In genomic region chr17:75803936-75804335, GRCh38 we compare ENCODE assay signal across 6 cellular contexts. TPM values are rescaled to one million over a fixed set of nuclear protein-coding genes. Genes with fewer than 3 reads are reported as not detected.
DNase-seq lines count a peak whose midpoint lies in the region; ATAC-seq and TF ChIP-seq lines count a peak whose summit lies in the region.
"Not testable (repeated sequence)": the region's sequence is repeated elsewhere in the genome, so short reads cannot be mapped to it uniquely, and the experiment has no call there.

No MANE protein-coding gene starts in this region.

- H3K9me3 Mint-ChIP-seq in activated CD4-positive, alpha-beta T cell treated with anti-CD3 and anti-CD28 coated beads, Interleukin-2, amount 10 ng/mL, durations not matched to agents 24 days and 14 days; activated CD8-positive, alpha-beta memory T cell treated with anti-CD3 and anti-CD28 coated beads, Interleukin-2, amount 10 ng/mL, durations not matched to agents 7 days and 5 days (ENCODE audit: low read depth); activated naive CD4-positive, alpha-beta T cell treated with anti-CD3 and anti-CD28 coated beads, Interleukin-2, amount 10 ng/mL, durations not matched to agents 7 days and 5 days; brain: not testable (repeated sequence)

- not testable (repeated sequence) for DNase-seq in activated CD4-positive, alpha-beta T cell treated with anti-CD3 and anti-CD28 coated beads, Interleukin-2, amount 10 ng/mL, durations not matched to agents 24 days and 14 days; activated CD8-positive, alpha-beta memory T cell treated with anti-CD3 and anti-CD28 coated beads, Interleukin-2, amount 10 ng/mL, durations not matched to agents 7 days and 5 days; activated naive CD4-positive, alpha-beta T cell treated with anti-CD3 and anti-CD28 coated beads, Interleukin-2, amount 10 ng/mL, durations not matched to agents 7 days and 5 days
- peak; percentile 1 for DNase-seq in spleen

- TF ChIP-seq CTCF in HEK293 (tag by site-specific recombination; IDR thresholded peaks at IDR 0.05); brain (conservative IDR thresholded peaks at IDR 0.05); spleen (IDR thresholded peaks at IDR 0.05 in 8 of 11, conservative IDR thresholded peaks at IDR 0.05 in 3 of 11): not testable (repeated sequence)

- not testable (repeated sequence) for TF ChIP-seq POLR2A in spleen (IDR thresholded peaks at IDR 0.05)

- 82 to 94% (median 90%) methylated on average over 2 of the region's 2 CpGs for WGBS in spleen, 5 donors

- not testable (repeated sequence) for H3K36me3 Mint-ChIP-seq in activated CD4-positive, alpha-beta T cell treated with anti-CD3 and anti-CD28 coated beads, Interleukin-2, amount 10 ng/mL, durations not matched to agents 24 days and 14 days (ENCODE audit: low read depth); activated CD8-positive, alpha-beta memory T cell treated with anti-CD3 and anti-CD28 coated beads, Interleukin-2, amount 10 ng/mL, durations not matched to agents 7 days and 5 days; activated naive CD4-positive, alpha-beta T cell treated with anti-CD3 and anti-CD28 coated beads, Interleukin-2, amount 10 ng/mL, durations not matched to agents 7 days and 5 days
- peaks cover 20% of the 10 kb centered on the region for H3K36me3 Mint-ChIP-seq in brain

- not testable (repeated sequence) for H3K27me3 Mint-ChIP-seq in activated CD4-positive, alpha-beta T cell treated with anti-CD3 and anti-CD28 coated beads, Interleukin-2, amount 10 ng/mL, durations not matched to agents 24 days and 14 days; activated CD8-positive, alpha-beta memory T cell treated with anti-CD3 and anti-CD28 coated beads, Interleukin-2, amount 10 ng/mL, durations not matched to agents 7 days and 5 days; activated naive CD4-positive, alpha-beta T cell treated with anti-CD3 and anti-CD28 coated beads, Interleukin-2, amount 10 ng/mL, durations not matched to agents 7 days and 5 days; brain

- peaks cover 23 to 34% of the 10 kb centered on the region in 2 experiments; a peak in 2 of 3 replicates for H3K36me3 ChIP-seq in HEK293 (ENCODE audit: control insufficient read depth in 2 of 2, insufficient read depth in 1 of 2, low read length in 2 of 2)
- peaks cover 0 to 43% (median 16%) of the 10 kb centered on the region in 6 donors for H3K36me3 ChIP-seq in spleen

- peaks cover 16% of the 10 kb centered on the region for H3K4me1 Mint-ChIP-seq in activated CD4-positive, alpha-beta T cell treated with anti-CD3 and anti-CD28 coated beads, Interleukin-2, amount 10 ng/mL, durations not matched to agents 24 days and 14 days
- peaks cover 11% of the 10 kb centered on the region for H3K4me1 Mint-ChIP-seq in activated CD8-positive, alpha-beta memory T cell treated with anti-CD3 and anti-CD28 coated beads, Interleukin-2, amount 10 ng/mL, durations not matched to agents 7 days and 5 days
- not testable (repeated sequence) for H3K4me1 Mint-ChIP-seq in activated naive CD4-positive, alpha-beta T cell treated with anti-CD3 and anti-CD28 coated beads, Interleukin-2, amount 10 ng/mL, durations not matched to agents 7 days and 5 days; brain

- not testable (repeated sequence) for H3K9me3 ChIP-seq in HEK293 (ENCODE audit: control insufficient read depth, insufficient read depth, low read depth, low read length); spleen

- not testable (repeated sequence) for H3K4me3 ChIP-seq in HEK293 (ENCODE audit: low read depth, low read length); spleen

- H3K4me3 Mint-ChIP-seq in activated CD4-positive, alpha-beta T cell treated with anti-CD3 and anti-CD28 coated beads, Interleukin-2, amount 10 ng/mL, durations not matched to agents 24 days and 14 days; activated CD8-positive, alpha-beta memory T cell treated with anti-CD3 and anti-CD28 coated beads, Interleukin-2, amount 10 ng/mL, durations not matched to agents 7 days and 5 days; activated naive CD4-positive, alpha-beta T cell treated with anti-CD3 and anti-CD28 coated beads, Interleukin-2, amount 10 ng/mL, durations not matched to agents 7 days and 5 days; brain: not testable (repeated sequence)

- not testable (repeated sequence) for H3K27me3 ChIP-seq in spleen (replicated peaks in 1 of 7)

- peak overlapping the region; percentile 16; the same call in 1 of the 2 replicates for H3K27ac ChIP-seq in HEK293 (ENCODE audit: extremely low read depth, low read depth, low read length)
- not testable (repeated sequence) for H3K27ac ChIP-seq in spleen

- CTCF ChIA-PET in HEK293 (lab: Yijun Ruan, JAX): interaction anchor here (0.7 to 1.8 kb wide), 5 partner anchors 8 to 56 kb away, joined by 3 to 7 read pairs (median 5); no protein-coding TSS in a partner anchor
- CTCF ChIA-PET in activated CD8-positive, alpha-beta memory T cell treated with anti-CD3 and anti-CD28 coated beads, Interleukin-2, amount 10 ng/mL, durations not matched to agents 7 days and 5 days (lab: Charles Lee): interaction anchor here (0.6 to 2.6 kb wide), 7 partner anchors 11 to 56 kb away, joined by 3 to 9 read pairs (median 4); partner anchors contain the start of gene GALK1
- CTCF ChIA-PET in activated naive CD4-positive, alpha-beta T cell treated with anti-CD3 and anti-CD28 coated beads, Interleukin-2, amount 10 ng/mL, durations not matched to agents 7 days and 5 days (lab: Charles Lee): interaction anchor here (0.7 to 1.2 kb wide), 5 partner anchors 10 to 170 kb away, joined by 3 read pairs; no protein-coding TSS in a partner anchor

- POLR2A ChIA-PET in HEK293 (lab: Yijun Ruan, JAX): interaction anchor here (0.6 to 2.4 kb wide), 2 partner anchors 8 to 24 kb away, joined by 3 to 15 read pairs; a partner anchor contains a TSS

- H3K27ac Mint-ChIP-seq in activated CD4-positive, alpha-beta T cell treated with anti-CD3 and anti-CD28 coated beads, Interleukin-2, amount 10 ng/mL, durations not matched to agents 24 days and 14 days: peak overlapping the region; percentile 53
- H3K27ac Mint-ChIP-seq in activated CD8-positive, alpha-beta memory T cell treated with anti-CD3 and anti-CD28 coated beads, Interleukin-2, amount 10 ng/mL, durations not matched to agents 7 days and 5 days: peak overlapping the region; percentile 0
- H3K27ac Mint-ChIP-seq in activated naive CD4-positive, alpha-beta T cell treated with anti-CD3 and anti-CD28 coated beads, Interleukin-2, amount 10 ng/mL, durations not matched to agents 7 days and 5 days: peak overlapping the region; percentile 60
- H3K27ac Mint-ChIP-seq in brain: peak overlapping the region in 4 of 5 experiments; percentile 10 to 69 (median 32)

- H3K4me1 ChIP-seq in HEK293 (ENCODE audit: control insufficient read depth, insufficient read depth, low read length): not testable (repeated sequence)
- peaks cover 0 to 34% (median 13%) of the 10 kb centered on the region in 6 donors for H3K4me1 ChIP-seq in spleen

- ATAC-seq in activated CD8-positive, alpha-beta memory T cell treated with anti-CD3 and anti-CD28 coated beads, Interleukin-2, amount 10 ng/mL, durations not matched to agents 7 days and 5 days: not testable (repeated sequence)

- intact Hi-C loops in activated CD4-positive, alpha-beta T cell treated with anti-CD3 and anti-CD28 coated beads, Interleukin-2, amount 10 ng/mL, durations not matched to agents 24 days and 14 days (cut with micrococcal nuclease); spleen (cut with DNase I; ENCODE audit: low total_unique reads): not testable (repeated sequence)

TF ChIP-seq in HEK293, 187 proteins besides CTCF, POLR2A, EP300 and RAD21:
- 0 out of 2 replicates have a peak, but pooled peaks have one; percentile 6 for TF ChIP-seq ZFHX2 (tag by site-specific recombination; conservative IDR thresholded peaks at IDR 0.05)

RNA-seq across cellular contexts. Expression of gene UNK, which starts 19.3 kb away (rescaled TPM):
- total RNA-seq in activated CD4-positive, alpha-beta T cell treated with anti-CD3 and anti-CD28 coated beads, Interleukin-2, amount 10 ng/mL, durations not matched to agents 24 days and 14 days: 28.9 and 30.0 TPM in 2 replicates
- total RNA-seq in activated CD8-positive, alpha-beta memory T cell treated with anti-CD3 and anti-CD28 coated beads, Interleukin-2, amount 10 ng/mL, durations not matched to agents 7 days and 5 days: 10 to 100 TPM; 32.8 to 33.1 TPM
- polyA plus RNA-seq in brain (ENCODE audit: insufficient read depth, low read depth, low replicate concordance) (34.9 TPM), spleen (10 to 100 TPM; 19.0 to 41.9 (median 25.8) TPM)
- 10 to 100 TPM; 35.4 to 53.8 (median 48.6) TPM for total RNA-seq in spleen

RNA-seq across cellular contexts. Expression of gene GALK1, which starts 38.9 kb away (rescaled TPM):
- 53.3 and 54.7 TPM in 2 replicates for total RNA-seq in activated CD4-positive, alpha-beta T cell treated with anti-CD3 and anti-CD28 coated beads, Interleukin-2, amount 10 ng/mL, durations not matched to agents 24 days and 14 days
- total RNA-seq in activated CD8-positive, alpha-beta memory T cell treated with anti-CD3 and anti-CD28 coated beads, Interleukin-2, amount 10 ng/mL, durations not matched to agents 7 days and 5 days: 10 to 100 TPM; 46.1 to 53.7 TPM
- 26.8 TPM for polyA plus RNA-seq in brain (ENCODE audit: insufficient read depth, low read depth, low replicate concordance)
- total RNA-seq in spleen: 10 to 100 TPM; 23.5 to 45.1 (median 33.5) TPM
- polyA plus RNA-seq in spleen: 10 to 100 TPM; 34.2 to 45.9 (median 37.0) TPM

RNA-seq across cellular contexts. Expression of gene UNC13D, which starts 40.3 kb away (rescaled TPM):
- 158 and 161 TPM in 2 replicates for total RNA-seq in activated CD4-positive, alpha-beta T cell treated with anti-CD3 and anti-CD28 coated beads, Interleukin-2, amount 10 ng/mL, durations not matched to agents 24 days and 14 days
- 100 to 1,000 TPM; 212 to 218 TPM for total RNA-seq in activated CD8-positive, alpha-beta memory T cell treated with anti-CD3 and anti-CD28 coated beads, Interleukin-2, amount 10 ng/mL, durations not matched to agents 7 days and 5 days
- polyA plus RNA-seq in brain (ENCODE audit: insufficient read depth, low read depth, low replicate concordance): 1.8 TPM
- 100 to 1,000 TPM in 6 of 7 donors, 10 to 100 TPM in 1; 87.1 to 187 (median 129) TPM for total RNA-seq in spleen
- 10 to 100 TPM; 36.4 to 86.1 (median 53.0) TPM for polyA plus RNA-seq in spleen

RNA-seq across cellular contexts. Expression of gene WBP2, which starts 51.2 kb away (rescaled TPM):
- 68.9 and 70.0 TPM in 2 replicates for total RNA-seq in activated CD4-positive, alpha-beta T cell treated with anti-CD3 and anti-CD28 coated beads, Interleukin-2, amount 10 ng/mL, durations not matched to agents 24 days and 14 days
- total RNA-seq in activated CD8-positive, alpha-beta memory T cell treated with anti-CD3 and anti-CD28 coated beads, Interleukin-2, amount 10 ng/mL, durations not matched to agents 7 days and 5 days: 10 to 100 TPM; 71.3 to 79.1 TPM
- polyA plus RNA-seq in brain (ENCODE audit: insufficient read depth, low read depth, low replicate concordance) (502 TPM), spleen (100 to 1,000 TPM in 1 of 3 donors, 10 to 100 TPM in 2; 70.2 to 104 (median 74.1) TPM)
- 100 to 1,000 TPM in 4 of 7 donors, 10 to 100 TPM in 3; 46.7 to 144 (median 125) TPM for total RNA-seq in spleen

Comparison
In these comparisons a context has a peak if more than half of its experiments do, and no peak if none do; other contexts are left out.
1. H3K27ac Mint-ChIP-seq: peak in every context shown above with its lines; median percentile 60 in activated naive CD4-positive, alpha-beta T cell treated with anti-CD3 and anti-CD28 coated beads, Interleukin-2, amount 10 ng/mL, durations not matched to agents 7 days and 5 days; 53 in activated CD4-positive, alpha-beta T cell treated with anti-CD3 and anti-CD28 coated beads, Interleukin-2, amount 10 ng/mL, durations not matched to agents 24 days and 14 days; 32 in brain; 0 in activated CD8-positive, alpha-beta memory T cell treated with anti-CD3 and anti-CD28 coated beads, Interleukin-2, amount 10 ng/mL, durations not matched to agents 7 days and 5 days.